Comparison of ENCODE assay signal across 23 cellular contexts in the genomic region with DNA sequence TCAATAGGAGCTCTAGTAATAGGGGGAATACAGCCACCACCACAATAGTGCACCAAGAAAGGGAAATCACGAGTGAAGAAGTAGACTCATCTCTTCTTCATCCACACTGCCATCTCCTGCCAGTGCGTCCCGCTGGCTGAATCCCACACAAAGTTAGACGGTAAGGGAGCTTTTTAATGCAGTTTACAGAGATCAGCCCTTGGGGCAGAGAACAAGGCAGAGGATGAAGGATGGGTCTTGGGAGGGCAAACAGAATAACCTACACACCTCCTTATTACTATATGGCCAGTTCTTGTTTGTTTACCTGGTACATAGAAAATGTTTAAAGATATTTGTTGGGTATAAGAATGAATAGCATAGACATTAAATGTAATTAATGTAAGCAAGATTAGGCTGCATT. TPM values are rescaled to one million over a fixed set of nuclear protein-coding genes. Genes with fewer than 3 reads are reported as not detected.
DNase-seq lines count a peak whose midpoint lies in the region; ATAC-seq, FAIRE-seq and TF ChIP-seq lines count a peak whose summit lies in the region.
"Had no signal": no experiment of that assay in that cellular context is flagged by ENCODE, and none has a peak within 500 bp of the region (broad histone marks: within the 10 kb centered on the region; RNA-seq: fewer than 3 reads in every experiment).

No MANE protein-coding gene starts in this region.

- H2AK5ac ChIP-seq in IMR-90 (ENCODE audit: low read depth, low read length) = peak overlapping the region; percentile 84; the same call in 1 of the 2 replicates

- peak overlapping the region; percentile 80; the same call in 2 of the 3 replicates for H2BK15ac ChIP-seq in IMR-90 (ENCODE audit: low read depth, low read length)

- no peaks in the 10 kb centered on the region for H3K27me3 Mint-ChIP-seq in astrocyte (ENCODE audit: low read depth, unreplicated experiment)
- H3K27me3 Mint-ChIP-seq: B cell had no signal

- H3K79me2 ChIP-seq in astrocyte (ENCODE audit: insufficient read depth, low read length) = no peaks in the 10 kb centered on the region
- no peaks in the 10 kb centered on the region for H3K79me2 ChIP-seq in fibroblast of lung (ENCODE audit: control insufficient read depth, insufficient read depth, low read length)

- no peak for FAIRE-seq in astrocyte (lab: Jason Lieb, UNC)
- FAIRE-seq: A204.1, H1 had no signal

- peak overlapping the region; percentile 59 for H3K4ac ChIP-seq in IMR-90 (ENCODE audit: low read depth, low read length)

- H3K36me3 ChIP-seq in IMR-90 (ENCODE audit: control insufficient read depth, insufficient read depth, low read length) (no peaks in the 10 kb centered on the region), astrocyte (ENCODE audit: insufficient read depth, low read length) (no peaks in the 10 kb centered on the region), fibroblast of lung (ENCODE audit: control insufficient read depth, insufficient read depth, low read length) (no peaks in the 10 kb centered on the region)

- peak overlapping the region; percentile 74; the same call in 1 of the 2 replicates for H3K18ac ChIP-seq in IMR-90 (ENCODE audit: low read depth, low read length)

- H2BK5ac ChIP-seq in IMR-90 (ENCODE audit: low read depth, low read length, poor library complexity, severe bottlenecking) = peak overlapping the region; percentile 71

- H3K14ac ChIP-seq in IMR-90 (replicated peaks; ENCODE audit: low read depth, low read length) = peak overlapping the region; percentile 72

- H3K4me3 ChIP-seq in AG04450 (ENCODE audit: low read depth, low read length) (no peak overlapping the region), IMR-90 (ENCODE audit: insufficient read depth, low read depth, low read length) (no peak overlapping the region), astrocyte (ENCODE audit: insufficient read depth, low read depth, low read length) (no peak overlapping the region), fibroblast of lung (replicated peaks in 1 of 4; ENCODE audit: control extremely low read depth in 1 of 4, insufficient read depth in 1 of 4, low read depth in 3 of 4, low read length in 4 of 4) (no peak overlapping the region)
- H3K4me3 ChIP-seq: SK-N-MC had no signal

- no peaks in the 10 kb centered on the region for H3K9me3 Mint-ChIP-seq in astrocyte (ENCODE audit: unreplicated experiment)
- H3K9me3 Mint-ChIP-seq: CD8-positive, alpha-beta T cell had no signal

- peaks cover 4% of the 10 kb centered on the region for H3K4me1 Mint-ChIP-seq in astrocyte (ENCODE audit: low read depth, unreplicated experiment)
- H3K4me1 Mint-ChIP-seq: B cell had no signal

- whole genome bisulfite sequencing in IMR-90 (ENCODE audit: extremely low coverage in 2 of 2, insufficient read length in 1 of 2), 2 experiments = no CpG with 5 or more reads among the region's 4 CpGs

- H4K20me1 ChIP-seq in IMR-90 (ENCODE audit: insufficient read depth, low read length) (no peaks in the 10 kb centered on the region), astrocyte (ENCODE audit: insufficient read depth, low read length) (no peaks in the 10 kb centered on the region), fibroblast of lung (ENCODE audit: control insufficient read depth, extremely low read depth, insufficient read depth, low read length) (no peaks in the 10 kb centered on the region)

- in situ Hi-C loops in IMR-90 (cut with MboI; ENCODE audit: low sequenced_read_pairs) = no loop called here

- H3K9me3 ChIP-seq in AG04450 (ENCODE audit: control insufficient read depth, insufficient read depth, low read length) (no peaks in the 10 kb centered on the region), IMR-90 (ENCODE audit: control insufficient read depth, insufficient read depth, low read length) (no peaks in the 10 kb centered on the region), astrocyte (ENCODE audit: insufficient read depth, low read depth, low read length) (no peaks in the 10 kb centered on the region), fibroblast of lung (ENCODE audit: control insufficient read depth, insufficient read depth, low read depth, low read length) (no peaks in the 10 kb centered on the region)

- H3K4me2 ChIP-seq in IMR-90 (ENCODE audit: low read depth, low read length) = no peak overlapping the region
- H3K4me2 ChIP-seq in astrocyte (ENCODE audit: low read length) = peak overlapping the region; percentile 19
- H3K4me2 ChIP-seq in fibroblast of lung (ENCODE audit: extremely low read depth, insufficient read depth, low read length) = peak overlapping the region; percentile 10

- peaks cover 3% of the 10 kb centered on the region; the same call in 1 of the 2 replicates for H3K4me1 ChIP-seq in IMR-90 (ENCODE audit: control insufficient read depth, insufficient read depth, low read length)
- H3K4me1 ChIP-seq in astrocyte (ENCODE audit: insufficient read depth, low read length) = peaks cover 5% of the 10 kb centered on the region
- peaks cover 2% of the 10 kb centered on the region for H3K4me1 ChIP-seq in fibroblast of lung (ENCODE audit: control insufficient read depth, extremely low read depth, insufficient read depth, low read length)

- no peak for TF ChIP-seq RAD21 in IMR-90 (IDR thresholded peaks at IDR 0.05; ENCODE audit: low read length)

- no TSS peak for BruUV-seq in IMR-90 (replicated peaks; lab: Mats Ljungman, UMichigan)

- H2AK9ac ChIP-seq in IMR-90 (replicated peaks; ENCODE audit: low read depth, low read length, poor library complexity) = no peak overlapping the region

- no peak overlapping the region for H3K4me3 Mint-ChIP-seq in astrocyte (ENCODE audit: unreplicated experiment)
- H3K4me3 Mint-ChIP-seq: B cell; CD8-positive, alpha-beta T cell had no signal

- no peaks in the 10 kb centered on the region for H3K36me3 Mint-ChIP-seq in astrocyte (ENCODE audit: low read depth, unreplicated experiment)
- H3K36me3 Mint-ChIP-seq: CD8-positive, alpha-beta T cell had no signal

- H2BK120ac ChIP-seq in IMR-90 (ENCODE audit: low read depth, low read length) = peak overlapping the region; percentile 82

- TF ChIP-seq POLR2A in IMR-90 (IDR thresholded peaks at IDR 0.05; ENCODE audit: low read depth, low read length) = no peak

- peak overlapping the region in 1 of 2 experiments; percentile 62; a peak in 1 of 4 replicates for H4K8ac ChIP-seq in IMR-90 (ENCODE audit: low read depth in 2 of 2, low read length in 2 of 2)

- H3K79me1 ChIP-seq in IMR-90 (ENCODE audit: low read depth in 1 of 2, low read length in 2 of 2) = 0 out of 4 replicates have a peak, but pooled peaks cover 0 to 3% of the 10 kb centered on the region in 2 experiments

- TF ChIP-seq CTCF in AG04450 (IDR thresholded peaks at IDR 0.05; ENCODE audit: low read depth, low read length) (no peak), IMR-90 (conservative IDR thresholded peaks at IDR 0.05; ENCODE audit: low read depth, low read length) (no peak), astrocyte (IDR thresholded peaks at IDR 0.05; ENCODE audit: insufficient read depth, low read depth, low read length) (no peak), fibroblast of lung (conservative IDR thresholded peaks at IDR 0.05 in 1 of 2, IDR thresholded peaks at IDR 0.05 in 1 of 2; ENCODE audit: low read depth in 1 of 2, low read length in 2 of 2) (no peak)

- intact Hi-C loops in IMR-90 (cut with micrococcal nuclease) = no loop called here

- CTCF ChIA-PET in AG04450 (lab: Charles Lee) = interaction anchor here (0.7 to 1.2 kb wide), 2 partner anchors 9 to 269 kb away, joined by 3 read pairs; no protein-coding TSS in a partner anchor
- CTCF ChIA-PET in IMR-90 (lab: Yijun Ruan, JAX) = no interaction called here

- H3K27ac ChIP-seq in AG04450 (ENCODE audit: low read depth, low read length) = peak overlapping the region; percentile 58
- no peak overlapping the region for H3K27ac ChIP-seq in IMR-90 (ENCODE audit: insufficient read depth, low read length)
- H3K27ac ChIP-seq in astrocyte (ENCODE audit: low read depth, low read length) = no peak overlapping the region
- H3K27ac ChIP-seq in fibroblast of lung (ENCODE audit: insufficient read depth, low read length) = no peak overlapping the region
- H3K27ac ChIP-seq: C4-2B, SK-N-MC had no signal

- dilution Hi-C loops in IMR-90 (cut with HindIII; ENCODE audit: low sequenced_read_pairs, unreplicated experiment) = no loop called here

- no peak overlapping the region for H3K56ac ChIP-seq in IMR-90 (ENCODE audit: extremely low read depth, insufficient read depth, low read length)

- H4K5ac ChIP-seq in IMR-90 (ENCODE audit: low read depth, low read length) = peak overlapping the region; percentile 70; the same call in 1 of the 2 replicates

- 0 out of 2 replicates have a peak, but pooled peaks cover 3% of the 10 kb centered on the region for H3K9me1 ChIP-seq in IMR-90 (ENCODE audit: insufficient read depth, low read length)

- no peak overlapping the region for H2AFZ ChIP-seq in IMR-90 (replicated peaks; ENCODE audit: low read length, poor library complexity)
- H2AFZ ChIP-seq in astrocyte (ENCODE audit: low read depth, low read length) = no peak overlapping the region
- no peak overlapping the region for H2AFZ ChIP-seq in fibroblast of lung (ENCODE audit: low read length)

- H3K27me3 ChIP-seq in AG04450 (ENCODE audit: control insufficient read depth, insufficient read depth, low read length) = no peaks in the 10 kb centered on the region
- H3K27me3 ChIP-seq in IMR-90 (ENCODE audit: control insufficient read depth, insufficient read depth, low read length) = no peaks in the 10 kb centered on the region
- no peaks in the 10 kb centered on the region for H3K27me3 ChIP-seq in astrocyte (ENCODE audit: insufficient read depth, low read length)
- no peaks in the 10 kb centered on the region for H3K27me3 ChIP-seq in fibroblast of lung (ENCODE audit: control insufficient read depth, insufficient read depth, low read length)

- no peak overlapping the region for H3K9ac ChIP-seq in IMR-90 (ENCODE audit: low read depth, low read length)
- H3K9ac ChIP-seq in astrocyte (ENCODE audit: low read length) = no peak overlapping the region
- no peak overlapping the region for H3K9ac ChIP-seq in fibroblast of lung (ENCODE audit: insufficient read depth, low read length)

- ATAC-seq in IMR-90 (ENCODE audit: low read depth) (peak; percentile 27; the same call in 1 of the 2 replicates), GM21737 (IDR thresholded peaks at IDR 0.05; ENCODE audit: unreplicated experiment) (no peak), GM19397 (IDR thresholded peaks at IDR 0.05; ENCODE audit: unreplicated experiment) (no peak)
- ATAC-seq: CD8-positive, alpha-beta T cell had no signal

- no peak overlapping the region for H3K23ac ChIP-seq in IMR-90 (ENCODE audit: low read depth, low read length)

- no peak for DNase-seq in AG04450 (ENCODE audit: low read depth, low spot score)
- no peak for DNase-seq in IMR-90
- DNase-seq in astrocyte (ENCODE audit: low read depth) = no peak
- DNase-seq in fibroblast of lung (ENCODE audit: low read depth in 2 of 2) = no peak
- no peak for DNase-seq in DMS53 treated with DMSO at 0.1 percent for 48 hours (lab: John Stamatoyannopoulos, UW; ENCODE audit: unreplicated experiment)
- DNase-seq in stimulated activated CD4-positive, alpha-beta T cell treated with anti-CD3 and anti-CD28 coated beads, Interleukin-15, amount 100 ng/mL, for 24 hours = no peak
- DNase-seq: CD8-positive, alpha-beta T cell; KG1; MM.1S; NCI-H1694; NCI-H2029 treated with DMSO at 0.1 percent for 48 hours; NCI-H446 treated with DMSO at 0.1 percent for 48 hours; NCI-H526; NCI-H82; NK-92 treated with Interleukin-12 subunit alpha and Interleukin-12 subunit beta, amount 100 ng/mL, for 24 hours; SHP77 treated with DMSO at 0.1 percent for 48 hours had no signal

- POLR2A ChIA-PET in AG04450 (lab: Yijun Ruan, JAX) (interaction anchor here (1.6 kb wide), 1 partner anchor 11 kb away, joined by 7 read pairs; a partner anchor contains a TSS), IMR-90 (lab: Charles Lee; ENCODE audit: unreplicated experiment) (no interaction called here)

- H4K91ac ChIP-seq in IMR-90 (ENCODE audit: insufficient read depth, low read depth, low read length) = peak overlapping the region; percentile 71

- peak overlapping the region; percentile 49; the same call in 1 of the 2 replicates for H2BK20ac ChIP-seq in IMR-90 (ENCODE audit: low read depth, low read length)

- H3K27ac Mint-ChIP-seq in astrocyte (ENCODE audit: unreplicated experiment) = peak overlapping the region; percentile 51
- H3K27ac Mint-ChIP-seq: B cell; CD8-positive, alpha-beta T cell had no signal

RNA-seq across cellular contexts. Expression of a gene that starts 11.0 kb away (rescaled TPM):
- polyA plus RNA-seq in AG04450 (2011; rRNA removed) (10.6 and 11.8 TPM in 2 replicates), IMR-90 (2012; rRNA removed) (6.1 and 9.8 TPM in 2 replicates), fibroblast of lung (9.7 and 19.2 TPM in 2 replicates)
- polyA minus RNA-seq in AG04450 (2011; rRNA and poly(A)+ RNA removed) = 16.9 and 17.1 TPM in 2 replicates
- total RNA-seq in IMR-90 (2012; rRNA removed) (8.1 and 21.4 TPM in 2 replicates), astrocyte (6.9 and 7.6 TPM in 2 replicates), fibroblast of lung (12.8 and 13.5 TPM in 2 replicates)
- 2.3 and 2.6 TPM in 2 replicates for polyA plus RNA-seq in IMR-90 (2012; cell fraction: cytosol; rRNA removed)
- 3.0 and 5.6 TPM in 2 replicates for polyA plus RNA-seq in IMR-90 (2012; cell fraction: nucleus; rRNA removed; ENCODE audit: low replicate concordance)
- 7.6 and 15.1 TPM in 2 replicates for polyA plus RNA-seq in fibroblast of lung (2012)
- 21.5 TPM in 1 of 2 replicates, not detected in the other for polyA minus RNA-seq in fibroblast of lung (ENCODE audit: low replicate concordance)
